Comparison of ENCODE assay signal across 12 cellular contexts in genomic region chr11:70661763-70662501, GRCh38.
DNase-seq lines count a peak whose midpoint lies in the region; ATAC-seq, FAIRE-seq and TF ChIP-seq lines count a peak whose summit lies in the region.
"Had no signal": no experiment of that assay in that cellular context is flagged by ENCODE, and none has a peak within 500 bp of the region (broad histone marks: within the 10 kb centered on the region; RNA-seq: fewer than 3 reads in every experiment).

No MANE protein-coding gene starts in this region.

- H3K4ac ChIP-seq in H1 (replicated peaks; ENCODE audit: insufficient read length, low read depth, low read length) = no peak overlapping the region
- H3K4ac ChIP-seq in mesenchymal stem cell (ENCODE audit: low read depth in 1 of 2, low read length in 2 of 2) = no peak overlapping the region

- H3K79me2 ChIP-seq in H1 (ENCODE audit: control insufficient read depth in 1 of 2, insufficient read depth in 2 of 2, low read length in 2 of 2) = peaks cover 0 to 26% of the 10 kb centered on the region in 2 experiments; a peak in 2 of 4 replicates

- H2BK12ac ChIP-seq in H1 (ENCODE audit: low read depth, low read length) (peak overlapping the region; percentile 71; the same call in 1 of the 2 replicates), mesenchymal stem cell (ENCODE audit: low read length in 2 of 2) (no peak overlapping the region)

- H3K9ac ChIP-seq in H1 (replicated peaks in 1 of 4; ENCODE audit: extremely low read depth in 1 of 4, low read depth in 3 of 4, low read length in 3 of 4) = peak overlapping the region in 3 of 4 experiments; percentile 47 to 65 (median 54); a peak in 6 of 7 replicates
- H3K9ac ChIP-seq in mesenchymal stem cell (ENCODE audit: low read length) = peak overlapping the region; percentile 91

- H3K23me2 ChIP-seq in H1 (ENCODE audit: low read depth, low read length) = peaks cover 6% of the 10 kb centered on the region; the same call in 1 of the 2 replicates

- H4K91ac ChIP-seq in H1 (replicated peaks; ENCODE audit: insufficient read length, low read length) (peak overlapping the region; percentile 94), mesenchymal stem cell (ENCODE audit: low read length) (no peak overlapping the region)

- FAIRE-seq in H1 (lab: Jason Lieb, UNC) (no peak), urothelium cell line (lab: Jason Lieb, UNC) (no peak)

- H4K5ac ChIP-seq in H1 (ENCODE audit: insufficient read length, low read depth, low read length) = peak overlapping the region; percentile 15

- no peak overlapping the region for H3K27ac ChIP-seq in H1 (ENCODE audit: low read depth, low read length)
- no peak overlapping the region for H3K27ac ChIP-seq in mesenchymal stem cell (ENCODE audit: low read length, poor library complexity, severe bottlenecking)
- H3K27ac ChIP-seq: VCaP had no signal

- POLR2A ChIA-PET in H1 (lab: Charles Lee; ENCODE audit: partially characterized antibody) = interaction anchor here (0.7 to 4.9 kb wide), 9 partner anchors 8 to 58 kb away, joined by 3 to 25 read pairs (median 4); no protein-coding TSS in a partner anchor

- DNase-seq in Right ventricle myocardium superior (no peak), Right ventricle myocardium inferior (ENCODE audit: missing footprints) (no peak), H1 (ENCODE audit: low read depth in 1 of 2, low spot score in 2 of 2) (peak in 1 of 2 experiments; percentile 77), mesenchymal stem cell (peak; percentile 54), urothelium cell line (ENCODE audit: low spot score) (peak; percentile 85), NCI-H748 treated with DMSO at 0.1 percent for 48 hours (lab: John Stamatoyannopoulos, UW) (no peak), GOT3 (lab: John Stamatoyannopoulos, UW) (no peak), NCI-H2196 treated with DMSO at 0.1 percent for 48 hours (lab: John Stamatoyannopoulos, UW; ENCODE audit: unreplicated experiment) (no peak)
- DNase-seq: AML-193, aorta, NCI-H2029 had no signal

- H3K14ac ChIP-seq in H1 (ENCODE audit: insufficient read length) = no peak overlapping the region
- peak overlapping the region in 1 of 2 experiments; percentile 68 for H3K14ac ChIP-seq in mesenchymal stem cell (ENCODE audit: low read length in 2 of 2)

- H2AFZ ChIP-seq in H1 (ENCODE audit: low read length) = no peak overlapping the region
- H2AFZ ChIP-seq in mesenchymal stem cell (ENCODE audit: low read depth, low read length) = no peak overlapping the region

- H3K56ac ChIP-seq in H1 (replicated peaks; ENCODE audit: insufficient read length, low read depth, low read length) = peak overlapping the region; percentile 62

- CTCF ChIA-PET in H1 (lab: Charles Lee; ENCODE audit: partially characterized antibody) = interaction anchor here (0.7 to 1.4 kb wide), 10 partner anchors 15 to 425 kb away, joined by 3 to 4 read pairs (median 3); no protein-coding TSS in a partner anchor

- peaks cover 2% of the 10 kb centered on the region in 2 experiments for H4K20me1 ChIP-seq in H1 (replicated peaks in 1 of 2; ENCODE audit: control insufficient read depth in 1 of 2, insufficient read depth in 2 of 2, low read length in 2 of 2)

- H3K23ac ChIP-seq in H1 (ENCODE audit: insufficient read length) (no peak overlapping the region), mesenchymal stem cell (ENCODE audit: low read length in 2 of 2) (peak overlapping the region in 1 of 2 experiments; percentile 73)

- H3K79me1 ChIP-seq in H1 (ENCODE audit: low read depth, low read length) = peaks cover 5% of the 10 kb centered on the region; the same call in 1 of the 2 replicates
- no peaks in the 10 kb centered on the region for H3K79me1 ChIP-seq in mesenchymal stem cell (replicated peaks; ENCODE audit: low read length, poor library complexity, severe bottlenecking)

- H2AK5ac ChIP-seq in H1 (ENCODE audit: low read depth, low read length) (no peak overlapping the region), mesenchymal stem cell (ENCODE audit: low read length, severe bottlenecking) (no peak overlapping the region)

- no peak for TF ChIP-seq CTCF in H1 (IDR thresholded peaks at IDR 0.05; ENCODE audit: control extremely low read depth in 1 of 3, insufficient read depth in 1 of 3, low read depth in 1 of 3, low read length in 3 of 3)

- H3K4me1 ChIP-seq in H1 (replicated peaks in 1 of 4; ENCODE audit: control insufficient read depth in 3 of 4, insufficient read depth in 4 of 4, low read length in 3 of 4) (peaks cover 6 to 27% (median 19%) of the 10 kb centered on the region in 4 experiments), mesenchymal stem cell (ENCODE audit: control insufficient read depth, insufficient read depth, low read depth, low read length) (peaks cover 12% of the 10 kb centered on the region)

- no peak overlapping the region for H2BK20ac ChIP-seq in H1 (ENCODE audit: low read length)

- no peak for TF ChIP-seq EP300 in H1 (IDR thresholded peaks at IDR 0.05; ENCODE audit: borderline replicate concordance in 1 of 2, low read depth in 2 of 2, low read length in 2 of 2)

- TF ChIP-seq POLR2A in H1 (IDR thresholded peaks at IDR 0.05; ENCODE audit: control extremely low read depth in 1 of 2, low read depth in 2 of 2, low read length in 2 of 2) = peak in 1 of 2 experiments; percentile 61; a peak in 2 of 3 replicates

- H3K18ac ChIP-seq in H1 (ENCODE audit: extremely low read depth, low read length) (peak overlapping the region; percentile 81), mesenchymal stem cell (ENCODE audit: low read depth in 1 of 2, low read length in 2 of 2) (peak overlapping the region in 1 of 2 experiments; percentile 23)

- H2BK120ac ChIP-seq in H1 (replicated peaks; ENCODE audit: low read depth, low read length) = peak overlapping the region; percentile 55
- H2BK120ac ChIP-seq in mesenchymal stem cell (ENCODE audit: low read depth, low read length) = no peak overlapping the region

- peak overlapping the region; percentile 30; the same call in 1 of the 2 replicates for H2BK5ac ChIP-seq in H1 (ENCODE audit: low read depth, low read length)
- H2BK5ac ChIP-seq in mesenchymal stem cell (ENCODE audit: low read depth, low read length, poor library complexity, severe bottlenecking) = no peak overlapping the region

- H3K4me3 ChIP-seq in H1 (ENCODE audit: extremely low read depth in 1 of 4, insufficient read depth in 2 of 4, low read depth in 3 of 4, low read length in 4 of 4) (peak overlapping the region; percentile 28 to 66 (median 52)), mesenchymal stem cell (ENCODE audit: insufficient read depth in 1 of 2, low read depth in 1 of 2, low read length in 2 of 2) (peak overlapping the region; percentile 20 to 78)

- H3K27me3 ChIP-seq in H1 (replicated peaks in 1 of 4; ENCODE audit: control insufficient read depth in 3 of 4, extremely low read depth in 1 of 4, insufficient read depth in 3 of 4, low read length in 3 of 4) (no peaks in the 10 kb centered on the region; a peak in 1 of 7 replicates), mesenchymal stem cell (ENCODE audit: control insufficient read depth in 1 of 2, insufficient read depth in 1 of 2, low read length in 2 of 2) (peaks cover 5 to 44% of the 10 kb centered on the region in 2 experiments)

- H3K4me2 ChIP-seq in H1 (ENCODE audit: insufficient read depth in 1 of 2, low read depth in 2 of 2, low read length in 2 of 2) (peak overlapping the region; percentile 79 to 89), mesenchymal stem cell (ENCODE audit: low read length, poor library complexity, severe bottlenecking) (peak overlapping the region; percentile 64)

- H4K8ac ChIP-seq in H1 (ENCODE audit: extremely low read depth, insufficient read depth, low read length) = peak overlapping the region; percentile 70
- H4K8ac ChIP-seq in mesenchymal stem cell (ENCODE audit: low read length) = no peak overlapping the region

- intact Hi-C loops in Right ventricle myocardium superior (cut with DNase I) = no loop called here
- intact Hi-C loops in Right ventricle myocardium inferior (cut with DNase I) = no loop called here

- TF ChIP-seq RAD21 in H1 (IDR thresholded peaks at IDR 0.05 in 1 of 2, conservative IDR thresholded peaks at IDR 0.05 in 1 of 2; ENCODE audit: low read depth in 2 of 2, low read length in 2 of 2) = no peak

- H3K36me3 ChIP-seq in H1 (ENCODE audit: control insufficient read depth in 2 of 4, insufficient read depth in 4 of 4, low read length in 3 of 4) (no peaks in the 10 kb centered on the region; a peak in 1 of 8 replicates), mesenchymal stem cell (ENCODE audit: control insufficient read depth in 1 of 2, insufficient read depth in 2 of 2, low read depth in 1 of 2, low read length in 2 of 2) (peaks cover 0 to 6% of the 10 kb centered on the region in 2 experiments)

- H2BK15ac ChIP-seq in H1 (ENCODE audit: low read length) (no peak overlapping the region), mesenchymal stem cell (ENCODE audit: low read depth, poor library complexity, severe bottlenecking) (no peak overlapping the region)

- ATAC-seq in Right ventricle myocardium superior (ENCODE audit: poor library complexity) (peak; percentile 22), Right ventricle myocardium inferior (no peak)

- H3K9me3 ChIP-seq in H1 (ENCODE audit: insufficient read depth in 2 of 2, low read depth in 1 of 2, low read length in 1 of 2) (no peaks in the 10 kb centered on the region), mesenchymal stem cell (ENCODE audit: control insufficient read depth, low read length) (no peaks in the 10 kb centered on the region)

- 4% methylated on average over 44 of the region's 54 CpGs; no CpG with 5 or more reads in 1 of the 2 experiments for WGBS in H1 (ENCODE audit: extremely low coverage in 1 of 2, insufficient coverage in 1 of 2, insufficient read length in 1 of 2, insufficient replicate concordance in 2 of 2, low coverage in 1 of 2, low lambda C conversion rate in 2 of 2, missing lambda C conversion rate in 1 of 2), 2 experiments
- 4% methylated on average over 48 of the region's 54 CpGs for WGBS in mesenchymal stem cell

TF ChIP-seq in H1, 55 proteins besides CTCF, POLR2A, EP300 and RAD21 (continues in another document):
- no peak for TF ChIP-seq MAFK (IDR thresholded peaks at IDR 0.05; ENCODE audit: low read depth, low read length)
- no peak for TF ChIP-seq YY1 (IDR thresholded peaks at IDR 0.05; ENCODE audit: low read depth, low read length)
- no peak for TF ChIP-seq POU5F1 (IDR thresholded peaks at IDR 0.05; ENCODE audit: low read depth, low read length)
- TF ChIP-seq JUND (IDR thresholded peaks at IDR 0.05; ENCODE audit: low read length) = no peak
- no peak for TF ChIP-seq KDM1A (IDR thresholded peaks at IDR 0.05; ENCODE audit: borderline replicate concordance, low read length)
- TF ChIP-seq KDM4A (IDR thresholded peaks at IDR 0.05; ENCODE audit: low read depth, low read length, severe bottlenecking) = peak; percentile 76
- peak; percentile 58 for TF ChIP-seq SRF (IDR thresholded peaks at IDR 0.05; ENCODE audit: low read depth, low read length)
- no peak for TF ChIP-seq TCF12 (IDR thresholded peaks at IDR 0.05; ENCODE audit: low read depth, low read length)
- peak; percentile 24 for TF ChIP-seq TAF7 (optimal IDR thresholded peaks at IDR 0.05; ENCODE audit: borderline replicate concordance, low read depth, low read length)
- TF ChIP-seq RFX5 (IDR thresholded peaks at IDR 0.05; ENCODE audit: borderline replicate concordance, low read depth, low read length) = no peak
- TF ChIP-seq BCL11A (IDR thresholded peaks at IDR 0.05; ENCODE audit: low read depth in 2 of 2, low read length in 2 of 2) = no peak
- TF ChIP-seq FOSL1 (IDR thresholded peaks at IDR 0.05; ENCODE audit: insufficient read depth, low read depth, low read length) = no peak

Comparison
In these comparisons a context has a peak if more than half of its experiments do, and no peak if none do; other contexts are left out.
1. DNase-seq: peak in mesenchymal stem cell (single experiment) and urothelium cell line (single experiment); none in Right ventricle myocardium superior (single experiment), Right ventricle myocardium inferior (single experiment), NCI-H748 treated with DMSO at 0.1 percent for 48 hours (single experiment), GOT3 (single experiment) and NCI-H2196 treated with DMSO at 0.1 percent for 48 hours (single experiment).